Comparison of ENCODE assay signal across 20 cellular contexts in genomic region chr3:127218457-127218922, GRCh38. TPM values are rescaled to one million over a fixed set of nuclear protein-coding genes. Genes with fewer than 3 reads are reported as not detected.
"Had no signal": no experiment of that assay in that cellular context is flagged by ENCODE, and none has a peak within 500 bp of the region (broad histone marks: within the 10 kb centered on the region; RNA-seq: fewer than 3 reads in every experiment).

No MANE protein-coding gene starts in this region.

- H3K9me3 ChIP-seq: esophagus squamous epithelium, left ventricle myocardium inferior, right atrium auricular region, tibial nerve, uterus had no signal

- H3K4me3 ChIP-seq: esophagus squamous epithelium, hepatocyte, left ventricle myocardium inferior, right atrium auricular region, skin epidermis, tibial nerve, uterus had no signal

- H3K4me1 ChIP-seq: esophagus squamous epithelium, right atrium auricular region, tibial nerve, uterus had no signal

- H3K27ac ChIP-seq: esophagus squamous epithelium, hepatocyte, left ventricle myocardium inferior, right atrium auricular region, skin epidermis, tibial nerve, uterus had no signal

- H3K27me3 ChIP-seq: right atrium auricular region, uterus had no signal

- H3K36me3 ChIP-seq: esophagus squamous epithelium, left ventricle myocardium inferior, right atrium auricular region, tibial nerve, uterus had no signal

- DNase-seq: activated CD4-positive, alpha-beta T cell treated with anti-CD3 and anti-CD28 coated beads, Interleukin-2, amount 10 ng/mL, durations not matched to agents 7 days and 5 days; activated CD8-positive, alpha-beta memory T cell treated with anti-CD3 and anti-CD28 coated beads, Interleukin-2, amount 50 U/mL, for 48 hours; activated gamma-delta T cell treated with Interleukin-2 at 50 U/mL for 16 hours; activated naive CD8-positive, alpha-beta T cell treated with anti-CD3 and anti-CD28 coated beads for 36 hours; amygdala; cortex of kidney; effector CD4-positive, alpha-beta T cell; esophagus squamous epithelium; kidney; left ventricle myocardium inferior; mesenchymal stem cell; nucleus accumbens; stimulated activated CD4-positive, alpha-beta T cell treated with anti-CD3 and anti-CD28 coated beads, Interleukin-15, amount 100 ng/mL, for 24 hours; stimulated activated CD4-positive, alpha-beta T cell treated with anti-CD3 and anti-CD28 coated beads, Interleukin-4, amount 100 ng/mL, for 1 hour; stimulated activated naive B cell treated with anti-CD40 and anti-IgM and Interleukin-4, amounts not matched to agents 10 μg/mL and 1 μg/mL and 100 μg/mL, for 72 hours; uterus had no signal

- ATAC-seq: stimulated activated naive B cell treated with anti-CD40 and anti-IgM and Interleukin-4, amounts not matched to agents 10 μg/mL and 1 μg/mL and 100 μg/mL, for 72 hours had no signal

RNA-seq across cellular contexts. Expression of gene PRR23E, which starts 25.6 kb away (rescaled TPM):
- polyA plus RNA-seq: hepatocyte had no signal
